In the genomic region with DNA sequence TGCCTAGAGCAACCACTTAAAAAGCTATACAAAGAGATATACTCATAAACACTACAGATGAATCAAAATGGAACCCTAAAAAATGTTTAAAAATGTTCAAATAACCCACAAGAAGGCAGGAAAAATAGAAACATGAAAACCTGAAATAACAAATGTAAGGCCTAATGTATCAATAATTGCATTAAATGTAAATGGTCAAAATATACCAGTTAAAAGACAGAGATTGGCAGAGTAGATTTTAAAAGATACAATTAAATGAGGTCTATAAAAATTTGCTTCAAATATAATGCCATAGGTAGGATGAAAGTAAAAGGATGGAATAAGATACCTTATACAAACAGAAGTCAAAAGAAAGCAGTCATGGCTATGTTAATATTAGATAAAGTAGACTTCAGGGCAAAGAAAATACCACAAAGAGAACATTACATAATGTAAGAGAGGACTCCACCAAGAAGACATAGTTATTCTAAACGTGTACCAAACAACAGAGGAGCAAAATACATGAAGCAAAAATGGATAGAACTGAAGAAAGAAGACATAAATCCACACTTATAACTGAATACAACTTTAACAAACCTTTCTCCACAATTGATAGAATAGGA, we compare ENCODE assay signal across 9 cellular contexts. TPM values are rescaled to one million over a fixed set of nuclear protein-coding genes. Genes with fewer than 3 reads are reported as not detected.
"Had no signal": no experiment of that assay in that cellular context is flagged by ENCODE, and none has a peak within 500 bp of the region (broad histone marks: within the 10 kb centered on the region; RNA-seq: fewer than 3 reads in every experiment).

No MANE protein-coding gene starts in this region.

- FAIRE-seq: G401.6, GM12878, GM12891, GM12892, GM18507, GM19239 had no signal

- DNase-seq: GDM1, GF-D8 had no signal

- ATAC-seq: GM12878 had no signal

- H3K4me3 ChIP-seq: GM12878 had no signal

RNA-seq across cellular contexts. Expression of a gene that starts 25.2 kb away (rescaled TPM):
- total RNA-seq: G401 had no signal
